ENCODE assay signal across 8 cellular contexts in genomic region chr3:58009026-58009748, GRCh38. TPM values are rescaled to one million over a fixed set of nuclear protein-coding genes. Genes with fewer than 3 reads are reported as not detected.
A peak's percentile ranks its signal among the peaks of the same experiment; 100 is the strongest.
DNase-seq lines count a peak whose midpoint lies in the region; ATAC-seq and TF ChIP-seq lines count a peak whose summit lies in the region.

No MANE protein-coding gene starts in this region.

- H3K14ac ChIP-seq in H9 (ENCODE audit: insufficient read depth, low read length), result peak overlapping the region; percentile 70

- H3K79me2 ChIP-seq in H9 (ENCODE audit: insufficient read depth, low read length), result peaks cover 43% of the 10 kb centered on the region; the same call in 1 of the 2 replicates

- H3K4me3 Mint-ChIP-seq in CD4-positive, alpha-beta T cell, result peak overlapping the region; percentile 84
- H3K4me3 Mint-ChIP-seq in H9, result peak overlapping the region; percentile 91 to 94
- H3K4me3 Mint-ChIP-seq in T-helper 17 cell, result peak overlapping the region; percentile 90
- H3K4me3 Mint-ChIP-seq in central memory CD8-positive, alpha-beta T cell, result peak overlapping the region; percentile 81
- H3K4me3 Mint-ChIP-seq in memory B cell, result peak overlapping the region; percentile 86

- no peak overlapping the region for H3K56ac ChIP-seq in H9 (ENCODE audit: insufficient read length, low read depth, low read length)

- H3K9ac ChIP-seq in H9 (ENCODE audit: extremely low read depth, insufficient read length, low read length), result peak overlapping the region; percentile 78

- H4K91ac ChIP-seq in H9 (ENCODE audit: insufficient read length, low read depth, low read length), result no peak overlapping the region

- no peak for TF ChIP-seq CTCF in CD4-positive, alpha-beta T cell (IDR thresholded peaks at IDR 0.05)
- TF ChIP-seq CTCF in H9 (conservative IDR thresholded peaks at IDR 0.05) (no peak), stomach (IDR thresholded peaks at IDR 0.05) (no peak)

- no peaks in the 10 kb centered on the region for H3K36me3 Mint-ChIP-seq in CD4-positive, alpha-beta T cell (ENCODE audit: low read depth)
- H3K36me3 Mint-ChIP-seq in H9 (ENCODE audit: insufficient read depth in 1 of 3, low read depth in 3 of 3) (peaks cover 0 to 3% (median 0%) of the 10 kb centered on the region in 3 experiments; a peak in 1 of 7 replicates), T-helper 17 cell (ENCODE audit: low read depth) (no peaks in the 10 kb centered on the region), memory B cell (no peaks in the 10 kb centered on the region)
- peaks cover 6% of the 10 kb centered on the region for H3K36me3 Mint-ChIP-seq in central memory CD8-positive, alpha-beta T cell (ENCODE audit: insufficient read depth)

- H3K4me1 Mint-ChIP-seq in CD4-positive, alpha-beta T cell (ENCODE audit: low read depth), result peaks cover 52% of the 10 kb centered on the region
- H3K4me1 Mint-ChIP-seq in H9, result peaks cover 37 to 41% of the 10 kb centered on the region in 2 experiments
- peaks cover 25% of the 10 kb centered on the region for H3K4me1 Mint-ChIP-seq in T-helper 17 cell
- H3K4me1 Mint-ChIP-seq in central memory CD8-positive, alpha-beta T cell, result peaks cover 33% of the 10 kb centered on the region
- H3K4me1 Mint-ChIP-seq in memory B cell, result peaks cover 24% of the 10 kb centered on the region

- no peak overlapping the region for H2BK15ac ChIP-seq in H9 (ENCODE audit: low read depth, low read length)

- H2BK20ac ChIP-seq in H9 (ENCODE audit: low read depth, low read length, poor library complexity, severe bottlenecking), result no peak overlapping the region

- no peak overlapping the region for H3K27ac ChIP-seq in CD4-positive, alpha-beta T cell (ENCODE audit: low read depth, low read length)
- H3K27ac ChIP-seq in H9 (ENCODE audit: insufficient read length, low read depth, low read length), result no peak overlapping the region
- peak overlapping the region; percentile 86 to 90 (median 89) for H3K27ac ChIP-seq in stomach

- H3K27me3 ChIP-seq in CD4-positive, alpha-beta T cell (ENCODE audit: control insufficient read depth, insufficient read depth, low read length), result no peaks in the 10 kb centered on the region
- no peaks in the 10 kb centered on the region for H3K27me3 ChIP-seq in H9 (ENCODE audit: insufficient read depth, low read length)
- H3K27me3 ChIP-seq in stomach, result no peaks in the 10 kb centered on the region

- TF ChIP-seq EP300 in stomach (IDR thresholded peaks at IDR 0.05), result no peak

- H3K4me2 ChIP-seq in H9 (ENCODE audit: insufficient read depth, insufficient read length, low read length), result peak overlapping the region; percentile 83

- no peak overlapping the region for H2BK5ac ChIP-seq in H9 (ENCODE audit: insufficient read length, low read length)

- H4K20me1 ChIP-seq in H9 (ENCODE audit: control insufficient read depth, insufficient read depth, insufficient read length), result no peaks in the 10 kb centered on the region

- H2AFZ ChIP-seq in H9 (ENCODE audit: low read length), result no peak overlapping the region

- H3K23me2 ChIP-seq in H9 (ENCODE audit: insufficient read length, low read depth, low read length, poor library complexity, severe bottlenecking), result peaks cover 13% of the 10 kb centered on the region

- peak; percentile 24 for ATAC-seq in CD4-positive, alpha-beta T cell (ENCODE audit: poor library complexity)
- ATAC-seq in T-helper 17 cell (peak; percentile 25), memory B cell (ENCODE audit: low read depth) (peak; percentile 43), HG02981 (IDR thresholded peaks at IDR 0.05; ENCODE audit: unreplicated experiment) (no peak)
- no peak for ATAC-seq in central memory CD8-positive, alpha-beta T cell (replicated peaks; ENCODE audit: extremely low read depth, poor library complexity, severe bottlenecking)

- H3K9me3 ChIP-seq in CD4-positive, alpha-beta T cell (ENCODE audit: control insufficient read depth, low read length), result no peaks in the 10 kb centered on the region
- no peaks in the 10 kb centered on the region for H3K9me3 ChIP-seq in H9 (ENCODE audit: control insufficient read depth, low read depth, low read length)
- H3K9me3 ChIP-seq in T-helper 17 cell (ENCODE audit: control insufficient read depth, low read length, poor library complexity, severe bottlenecking), result no peaks in the 10 kb centered on the region
- H3K9me3 ChIP-seq in stomach, result no peaks in the 10 kb centered on the region

- H3K4ac ChIP-seq in H9 (ENCODE audit: low read depth, low read length), result no peak overlapping the region

- CTCF ChIA-PET in CD4-positive, alpha-beta T cell (lab: Charles Lee), result interaction anchor here (0.7 to 1.8 kb wide), 6 partner anchors 8 to 483 kb away, joined by 3 to 9 read pairs (median 4); partner anchors contain the start of genes HTD2, KCTD6 and RPP14

- peak overlapping the region; percentile 27 for H3K18ac ChIP-seq in H9 (ENCODE audit: insufficient read length, low read depth, low read length)

- no peak overlapping the region for H4K5ac ChIP-seq in H9 (ENCODE audit: insufficient read length, low read depth, low read length)

- H4K8ac ChIP-seq in H9 (replicated peaks; ENCODE audit: insufficient read length, low read depth, low read length), result no peak overlapping the region

- TF ChIP-seq POLR2A in stomach (IDR thresholded peaks at IDR 0.05), result no peak

- no CpG with 5 or more reads among the region's 33 CpGs for WGBS in H9 (ENCODE audit: extremely low coverage, insufficient read length, low lambda C conversion rate)
- WGBS in stomach, 5 donors, result 6 to 32% (median 8%) methylated on average over 5 to 33 of the region's 33 CpGs

- H3K27ac Mint-ChIP-seq in CD4-positive, alpha-beta T cell, result peak overlapping the region; percentile 77
- H3K27ac Mint-ChIP-seq in H9 (peak overlapping the region in 2 of 3 experiments; percentile 24 to 55; a peak in 2 of 7 replicates), T-helper 17 cell (peak overlapping the region; percentile 61), memory B cell (peak overlapping the region; percentile 55)
- H3K27ac Mint-ChIP-seq in central memory CD8-positive, alpha-beta T cell (ENCODE audit: low read depth), result no peak overlapping the region

- H2BK12ac ChIP-seq in H9 (ENCODE audit: insufficient read length, low read depth, low read length), result no peak overlapping the region

- POLR2A ChIA-PET in CD4-positive, alpha-beta T cell (lab: Charles Lee), result interaction anchor here (0.6 to 2.7 kb wide), 11 partner anchors 8 to 612 kb away, joined by 3 to 22 read pairs (median 6); partner anchors contain the start of genes ABHD6, HTD2 and RPP14

- no peaks in the 10 kb centered on the region for H3K36me3 ChIP-seq in stomach

- no peak overlapping the region for H3K23ac ChIP-seq in H9 (ENCODE audit: insufficient read length, low read depth, low read length)

- H2AK5ac ChIP-seq in H9 (ENCODE audit: insufficient read length, low read length), result no peak overlapping the region

- intact Hi-C loops in CD4-positive, alpha-beta T cell (cut with DNase I, micrococcal nuclease), result loop anchor here (2.0 to 10.0 kb wide), 8 partner anchors 74 to 426 kb away; partner anchors contain the start of genes ABHD6 (in 1 of the 2), HTD2 (in 1 of the 2), PDHB (in 1 of the 2) and RPP14 (in 1 of the 2)
- intact Hi-C loops in stomach (cut with DNase I; ENCODE audit: low total_unique reads), result loop anchor here (10.0 kb wide), 1 partner anchor 166 kb away; no protein-coding TSS in a partner anchor

- peak overlapping the region; percentile 69 to 94 (median 88) for H3K4me3 ChIP-seq in stomach

- H3K27me3 Mint-ChIP-seq in CD4-positive, alpha-beta T cell, result no peaks in the 10 kb centered on the region
- H3K27me3 Mint-ChIP-seq in H9 (ENCODE audit: low read depth) (no peaks in the 10 kb centered on the region), T-helper 17 cell (no peaks in the 10 kb centered on the region), memory B cell (no peaks in the 10 kb centered on the region)
- H3K27me3 Mint-ChIP-seq in central memory CD8-positive, alpha-beta T cell, result no peaks in the 10 kb centered on the region

- no peaks in the 10 kb centered on the region for H3K79me1 ChIP-seq in H9 (ENCODE audit: insufficient read depth, low read depth, low read length, poor library complexity, severe bottlenecking)

- no peak overlapping the region for H3T11ph ChIP-seq in H9 (ENCODE audit: low read length)

- H3K9me3 Mint-ChIP-seq in CD4-positive, alpha-beta T cell, result no peaks in the 10 kb centered on the region
- H3K9me3 Mint-ChIP-seq in H9 (no peaks in the 10 kb centered on the region; a peak in 2 of 5 replicates), memory B cell (no peaks in the 10 kb centered on the region)
- no peaks in the 10 kb centered on the region for H3K9me3 Mint-ChIP-seq in central memory CD8-positive, alpha-beta T cell

- H2BK120ac ChIP-seq in H9 (ENCODE audit: low read depth, low read length, poor library complexity, severe bottlenecking), result no peak overlapping the region

- DNase-seq in CD4-positive, alpha-beta T cell, result peak; percentile 4 to 51 (median 30)
- DNase-seq in H9 (peak; percentile 61), T-helper 17 cell (peak in 1 of 3 donors; percentile 27), memory B cell (ENCODE audit: low spot score in 2 of 2) (peak; percentile 21 to 48), stomach (peak; percentile 48), NCI-H1694 (lab: John Stamatoyannopoulos, UW) (no peak)
- DNase-seq in central memory CD8-positive, alpha-beta T cell (ENCODE audit: low spot score in 2 of 2), result peak in 1 of 2 donors; percentile 10

- H3K4me1 ChIP-seq in H9 (ENCODE audit: insufficient read depth, low read length) (peaks cover 13% of the 10 kb centered on the region; the same call in 1 of the 2 replicates), stomach (peaks cover 33 to 62% (median 45%) of the 10 kb centered on the region in 4 donors)

RNA-seq across cellular contexts. Expression of gene FLNB, which starts 1.0 kb away (rescaled TPM):
- 10 to 100 TPM; 39.7 to 42.1 TPM for total RNA-seq in CD4-positive, alpha-beta T cell
- 75.8 and 83.4 TPM in 2 replicates for total RNA-seq in H9 (2021)
- 10 to 100 TPM; 41.1 to 42.5 TPM for total RNA-seq in T-helper 17 cell
- 100 to 1,000 TPM in 3 of 5 donors, 10 to 100 TPM in 2; 51.3 to 204 (median 112) TPM for total RNA-seq in stomach
- 10 to 100 TPM; 38.2 to 76.2 (median 45.1) TPM for polyA plus RNA-seq in stomach

Comparison
In these comparisons a context has a peak if more than half of its experiments do, and no peak if none do; other contexts are left out.
1. ATAC-seq: peak in CD4-positive, alpha-beta T cell (single experiment), T-helper 17 cell (single experiment) and memory B cell (single experiment); none in central memory CD8-positive, alpha-beta T cell (single experiment) and HG02981 (single experiment).
2. H3K27ac ChIP-seq: peak in stomach (5 of 5); none in CD4-positive, alpha-beta T cell (single experiment) and H9 (single experiment).
3. Peak in every context shown above with its lines, with median percentiles within 50 percentile points of each other: H3K4me3 Mint-ChIP-seq.